In genomic region chr13:41401371-41401770, GRCh38 we compare ENCODE assay signal across 18 cellular contexts. TPM values are rescaled to one million over a fixed set of nuclear protein-coding genes. Genes with fewer than 3 reads are reported as not detected.
A peak's percentile ranks its signal among the peaks of the same experiment; 100 is the strongest.
DNase-seq lines count a peak whose midpoint lies in the region; FAIRE-seq and TF ChIP-seq lines count a peak whose summit lies in the region.
"Had no signal": no experiment of that assay in that cellular context is flagged by ENCODE, and none has a peak within 500 bp of the region (broad histone marks: within the 10 kb centered on the region; RNA-seq: fewer than 3 reads in every experiment).

No MANE protein-coding gene starts in this region.

- TF ChIP-seq CTCF in uterus (IDR thresholded peaks at IDR 0.05) (no peak), colonic mucosa (IDR thresholded peaks at IDR 0.05) (no peak)

- H3K9me3 ChIP-seq in uterus (no peaks in the 10 kb centered on the region), colonic mucosa (no peaks in the 10 kb centered on the region), small intestine (ENCODE audit: control insufficient read depth, low read depth) (no peaks in the 10 kb centered on the region)
- H3K9me3 ChIP-seq: tibial nerve had no signal

- H3K4me1 ChIP-seq in uterus (no peaks in the 10 kb centered on the region), colonic mucosa (no peaks in the 10 kb centered on the region), small intestine (ENCODE audit: control insufficient read depth in 2 of 2, insufficient read depth in 1 of 2, low read depth in 1 of 2, low read length in 1 of 2) (no peaks in the 10 kb centered on the region)
- H3K4me1 ChIP-seq: tibial nerve had no signal

- H3K27me3 ChIP-seq in H7 (ENCODE audit: control insufficient read depth, insufficient read depth, low read length) (no peaks in the 10 kb centered on the region), uterus (no peaks in the 10 kb centered on the region), colonic mucosa (no peaks in the 10 kb centered on the region), small intestine (ENCODE audit: control insufficient read depth in 2 of 2, insufficient read depth in 2 of 2, low read length in 2 of 2) (no peaks in the 10 kb centered on the region)
- H3K27me3 ChIP-seq: tibial nerve had no signal

- H3K4me3 ChIP-seq in H7 (ENCODE audit: insufficient read depth, low read depth, low read length) (no peak overlapping the region), uterus (no peak overlapping the region), colonic mucosa (no peak overlapping the region), small intestine (ENCODE audit: low read depth in 1 of 2, low read length in 2 of 2) (no peak overlapping the region)
- H3K4me3 ChIP-seq: lung, tibial nerve had no signal

- WGBS in small intestine, 3 donors, result 82 to 87% (median 82%) methylated on average over 4 of the region's 4 CpGs

- FAIRE-seq in small intestine (lab: Jason Lieb, UNC), result no peak

- H3K27ac ChIP-seq in uterus, result no peak overlapping the region
- H3K27ac ChIP-seq in colonic mucosa, result no peak overlapping the region
- no peak overlapping the region for H3K27ac ChIP-seq in small intestine (ENCODE audit: low read depth in 1 of 2, low read length in 1 of 2)
- H3K27ac ChIP-seq: tibial nerve had no signal

- TF ChIP-seq POLR2A in uterus (IDR thresholded peaks at IDR 0.05), result no peak

- H3K9ac ChIP-seq in colonic mucosa (ENCODE audit: low read depth in 2 of 2, low read length in 2 of 2), result no peak overlapping the region

- no peaks in the 10 kb centered on the region for H3K36me3 ChIP-seq in H7 (replicated peaks; ENCODE audit: control insufficient read depth, insufficient read depth, low read length)
- no peaks in the 10 kb centered on the region for H3K36me3 ChIP-seq in uterus
- no peaks in the 10 kb centered on the region for H3K36me3 ChIP-seq in colonic mucosa
- no peaks in the 10 kb centered on the region for H3K36me3 ChIP-seq in small intestine (ENCODE audit: control insufficient read depth in 2 of 2, insufficient read depth in 2 of 2, low read length in 2 of 2)
- H3K36me3 ChIP-seq: tibial nerve had no signal

- DNase-seq in DMS53 (lab: John Stamatoyannopoulos, UW) (peak; percentile 5), DMS53 treated with DMSO at 0.1 percent for 48 hours (lab: John Stamatoyannopoulos, UW; ENCODE audit: unreplicated experiment) (no peak), H7 (peak; percentile 33), SHP77 treated with DMSO at 0.1 percent for 48 hours (lab: John Stamatoyannopoulos, UW) (peak; percentile 20), iPS DF 19.7 (ENCODE audit: low read depth, low spot score) (peak; percentile 15), uterus (no peak), colonic mucosa (no peak), small intestine (no peak)
- DNase-seq: 8988T, amygdala, C1 segment of cervical spinal cord, DMS79 treated with DMSO at 0.1 percent for 48 hours, KG1, naive B cell, NCI-H1694 treated with DMSO at 0.1 percent for 48 hours, NCI-H446 treated with DMSO at 0.1 percent for 48 hours had no signal

- intact Hi-C loops in uterus (cut with DNase I; ENCODE audit: low total_unique reads) (no loop called here), colonic mucosa (cut with DNase I) (no loop called here)

RNA-seq across cellular contexts. Expression of gene RGCC, which starts 56.0 kb away (rescaled TPM):
- total RNA-seq in H7 (2014; rRNA removed; shearing (Covaris generic)), result 1.0 TPM in 1 of 2 replicates, not detected in the other
- 100 to 1,000 TPM in 3 of 4 donors, 10 to 100 TPM in 1; 29.0 to 522 (median 319) TPM for total RNA-seq in uterus
- 10 to 100 TPM in 1 of 2 donors, 1 to 10 TPM in 1; 5.6 to 10.4 TPM for total RNA-seq in colonic mucosa
- polyA plus RNA-seq in small intestine, result 10 to 100 TPM in 1 of 3 donors, 1 to 10 TPM in 2; 2.2 to 10.8 (median 8.7) TPM

Comparison
In these comparisons a context has a peak if more than half of its experiments do, and no peak if none do; other contexts are left out.
1. DNase-seq: peak in DMS53 (single experiment), H7 (single experiment), SHP77 treated with DMSO at 0.1 percent for 48 hours (single experiment) and iPS DF 19.7 (single experiment); none in DMS53 treated with DMSO at 0.1 percent for 48 hours (single experiment), uterus (0 of 2), colonic mucosa (single experiment) and small intestine (single experiment).